In the genomic region with DNA sequence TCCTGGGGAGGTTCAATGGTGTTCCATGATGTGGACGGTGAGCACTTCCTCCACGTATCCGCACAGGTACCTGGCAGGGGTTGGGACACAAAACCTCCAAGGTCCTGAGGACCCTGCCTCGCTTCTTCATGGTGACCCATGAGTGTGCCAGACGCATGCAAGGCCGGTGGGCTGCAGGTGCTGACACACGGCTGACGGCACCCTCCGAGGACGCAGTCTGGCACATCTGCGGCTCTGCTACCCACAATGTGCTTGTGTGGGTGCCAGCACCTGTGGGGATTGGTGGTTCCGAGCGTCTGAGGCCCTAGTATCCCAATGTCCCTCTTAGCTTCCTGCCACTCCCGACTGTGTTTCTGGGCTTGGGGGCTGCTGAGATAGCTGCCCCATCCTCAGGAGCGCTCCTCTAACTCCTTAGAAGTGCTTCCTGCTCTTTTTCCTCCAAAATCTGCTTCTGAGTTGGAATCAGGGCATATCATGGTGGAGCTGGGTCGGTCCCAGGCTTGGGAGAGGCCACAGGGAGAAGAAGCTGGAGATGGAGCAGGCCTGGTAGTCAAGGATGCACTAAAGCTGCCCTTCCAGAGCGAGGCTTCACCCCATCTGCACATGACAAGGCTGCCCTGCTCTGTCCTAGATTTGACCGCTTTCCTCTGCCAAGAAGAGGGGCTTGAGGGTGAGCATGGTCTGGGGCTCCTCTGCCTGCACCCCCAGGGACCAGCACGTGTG, we compare ENCODE assay signal across 1 cellular context.
TF ChIP-seq lines count a peak whose summit lies in the region.

No MANE protein-coding gene starts in this region.

TF ChIP-seq in IMR-90, 13 proteins besides CTCF, POLR2A, EP300 and RAD21 (continued from another document):
- TF ChIP-seq, protein P1, sequence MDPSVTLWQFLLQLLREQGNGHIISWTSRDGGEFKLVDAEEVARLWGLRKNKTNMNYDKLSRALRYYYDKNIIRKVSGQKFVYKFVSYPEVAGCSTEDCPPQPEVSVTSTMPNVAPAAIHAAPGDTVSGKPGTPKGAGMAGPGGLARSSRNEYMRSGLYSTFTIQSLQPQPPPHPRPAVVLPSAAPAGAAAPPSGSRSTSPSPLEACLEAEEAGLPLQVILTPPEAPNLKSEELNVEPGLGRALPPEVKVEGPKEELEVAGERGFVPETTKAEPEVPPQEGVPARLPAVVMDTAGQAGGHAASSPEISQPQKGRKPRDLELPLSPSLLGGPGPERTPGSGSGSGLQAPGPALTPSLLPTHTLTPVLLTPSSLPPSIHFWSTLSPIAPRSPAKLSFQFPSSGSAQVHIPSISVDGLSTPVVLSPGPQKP (IDR thresholded peaks at IDR 0.05; ENCODE audit: borderline replicate concordance, low read depth, low read length), result no peak
- no peak for TF ChIP-seq RFX5 (IDR thresholded peaks at IDR 0.05; ENCODE audit: low read depth, low read length)
- no peak for TF ChIP-seq NFE2L2 (IDR thresholded peaks at IDR 0.05; ENCODE audit: low read depth, low read length)
- TF ChIP-seq SMC3 (IDR thresholded peaks at IDR 0.05; ENCODE audit: low read depth, low read length), result no peak
- TF ChIP-seq MXI1 (IDR thresholded peaks at IDR 0.05; ENCODE audit: borderline replicate concordance, low read depth, low read length), result no peak
- TF ChIP-seq, protein P2, sequence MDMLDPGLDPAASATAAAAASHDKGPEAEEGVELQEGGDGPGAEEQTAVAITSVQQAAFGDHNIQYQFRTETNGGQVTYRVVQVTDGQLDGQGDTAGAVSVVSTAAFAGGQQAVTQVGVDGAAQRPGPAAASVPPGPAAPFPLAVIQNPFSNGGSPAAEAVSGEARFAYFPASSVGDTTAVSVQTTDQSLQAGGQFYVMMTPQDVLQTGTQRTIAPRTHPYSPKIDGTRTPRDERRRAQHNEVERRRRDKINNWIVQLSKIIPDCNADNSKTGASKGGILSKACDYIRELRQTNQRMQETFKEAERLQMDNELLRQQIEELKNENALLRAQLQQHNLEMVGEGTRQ (IDR thresholded peaks at IDR 0.05; ENCODE audit: low read depth, low read length), result no peak
- TF ChIP-seq CEBPB (IDR thresholded peaks at IDR 0.05; ENCODE audit: low read depth, low read length), result no peak
- TF ChIP-seq MAFK (IDR thresholded peaks at IDR 0.05; ENCODE audit: low read depth, low read length), result no peak
